ENCODE assay signal across 8 cellular contexts in the genomic region with DNA sequence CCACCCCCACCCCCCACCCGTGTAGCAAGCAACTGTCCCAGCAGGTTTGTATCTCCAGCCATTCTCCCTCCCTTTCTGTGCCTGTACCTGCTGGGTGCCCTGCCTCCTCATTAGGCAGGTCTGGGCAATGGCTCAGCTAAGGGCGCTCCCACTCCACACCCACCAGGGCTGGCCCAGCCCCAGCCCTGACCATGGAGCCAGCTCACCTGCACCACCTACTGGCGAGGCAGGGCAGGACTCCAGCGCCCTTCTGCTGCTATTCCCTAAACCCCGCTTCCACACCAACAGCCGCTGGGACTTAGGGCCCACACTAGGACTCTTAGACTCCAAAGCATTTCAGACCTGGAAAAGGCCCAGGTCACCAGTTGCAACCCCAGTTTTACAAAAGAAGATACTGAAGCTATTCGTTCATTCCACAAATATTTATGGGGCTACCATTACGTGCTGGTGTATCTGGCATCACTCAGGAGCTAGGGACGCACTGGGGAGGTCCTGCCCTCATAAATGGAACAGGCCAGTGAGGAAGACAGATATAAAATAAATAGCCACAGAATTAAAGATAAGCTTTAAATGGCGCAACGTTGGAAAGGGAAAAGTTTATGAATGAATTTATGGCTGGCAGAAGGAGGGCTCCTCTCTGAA. TPM values are rescaled to one million over a fixed set of nuclear protein-coding genes. Genes with fewer than 3 reads are reported as not detected.
DNase-seq lines count a peak whose midpoint lies in the region; ATAC-seq, FAIRE-seq and TF ChIP-seq lines count a peak whose summit lies in the region.

No MANE protein-coding gene starts in this region.

- DNase-seq in left ventricle myocardium inferior = no peak
- no peak for DNase-seq in left cardiac atrium
- peak; percentile 40 for DNase-seq in PC-3
- no peak for DNase-seq in fibroblast of mammary gland (ENCODE audit: low read depth)
- DNase-seq in urothelium cell line (ENCODE audit: low spot score) = peak; percentile 58
- DNase-seq in smooth muscle cell (lab: John Stamatoyannopoulos, UW; ENCODE audit: unreplicated experiment) = no peak
- no peak for DNase-seq in NCI-H1092 (lab: John Stamatoyannopoulos, UW)

- intact Hi-C loops in left ventricle myocardium inferior (cut with micrococcal nuclease) (no loop called here), left cardiac atrium (cut with DNase I) (no loop called here), PC-3 (cut with micrococcal nuclease) (no loop called here)

- no peak overlapping the region for H2AFZ ChIP-seq in PC-3 (ENCODE audit: low read length)
- no peak overlapping the region for H2AFZ ChIP-seq in smooth muscle cell (ENCODE audit: low read depth)

- TF ChIP-seq CTCF in left ventricle myocardium inferior (IDR thresholded peaks at IDR 0.05; ENCODE audit: borderline replicate concordance) (peak; percentile 12), PC-3 (conservative IDR thresholded peaks at IDR 0.05; ENCODE audit: low read depth, low read length) (peak; percentile 75), fibroblast of mammary gland (conservative IDR thresholded peaks at IDR 0.05; ENCODE audit: control insufficient read depth, insufficient read depth, low read depth, low read length) (peak; percentile 46), smooth muscle cell (IDR thresholded peaks at IDR 0.05; ENCODE audit: borderline replicate concordance, insufficient read depth, poor library complexity, severe bottlenecking) (no peak)

- 58% methylated on average over 10 of the region's 11 CpGs for WGBS in smooth muscle cell (ENCODE audit: low lambda C conversion rate)

- ATAC-seq in left cardiac atrium (no peak), PC-3 (peak; percentile 53), GM19397 (IDR thresholded peaks at IDR 0.05; ENCODE audit: unreplicated experiment) (no peak)

- POLR2A ChIA-PET in PC-3 (lab: Charles Lee; ENCODE audit: unreplicated experiment) = interaction anchor here (0.6 kb wide), 1 partner anchor 803 kb away, joined by 15 read pairs; no protein-coding TSS in a partner anchor

- no peaks in the 10 kb centered on the region for H3K36me3 ChIP-seq in left ventricle myocardium inferior
- no peaks in the 10 kb centered on the region for H3K36me3 ChIP-seq in PC-3 (ENCODE audit: low read depth, low read length)
- no peaks in the 10 kb centered on the region for H3K36me3 ChIP-seq in smooth muscle cell (ENCODE audit: low read depth)

- no peaks in the 10 kb centered on the region for H3K9me3 ChIP-seq in left ventricle myocardium inferior (replicated peaks)
- H3K9me3 ChIP-seq in PC-3 (ENCODE audit: low read length) = no peaks in the 10 kb centered on the region
- H3K9me3 ChIP-seq in smooth muscle cell (replicated peaks; ENCODE audit: low read depth) = peaks cover 7% of the 10 kb centered on the region

- H3K27me3 ChIP-seq in left ventricle myocardium inferior (ENCODE audit: low read depth) (peaks cover 92% of the 10 kb centered on the region), PC-3 (ENCODE audit: low read length) (peaks cover 55% of the 10 kb centered on the region), smooth muscle cell (ENCODE audit: low read depth) (no peaks in the 10 kb centered on the region)

- no peak for FAIRE-seq in urothelium cell line (lab: Jason Lieb, UNC)

- no peaks in the 10 kb centered on the region for H3K79me2 ChIP-seq in PC-3 (ENCODE audit: low read length)
- H3K79me2 ChIP-seq in smooth muscle cell (ENCODE audit: low read depth) = no peaks in the 10 kb centered on the region

- no peak overlapping the region for H3K27ac ChIP-seq in left ventricle myocardium inferior (replicated peaks)
- H3K27ac ChIP-seq in PC-3 (ENCODE audit: low read length) = no peak overlapping the region
- H3K27ac ChIP-seq in smooth muscle cell (ENCODE audit: low read depth) = no peak overlapping the region

- CTCF ChIA-PET in PC-3 (lab: Charles Lee) = no interaction called here

- H4K20me1 ChIP-seq in PC-3 (ENCODE audit: low read length) = no peaks in the 10 kb centered on the region
- H4K20me1 ChIP-seq in smooth muscle cell (ENCODE audit: low read depth) = no peaks in the 10 kb centered on the region

- no peaks in the 10 kb centered on the region for H3K9me2 ChIP-seq in PC-3 (replicated peaks; ENCODE audit: low read length)

- no peak overlapping the region for H3K9ac ChIP-seq in PC-3 (ENCODE audit: low read length)
- no peak overlapping the region for H3K9ac ChIP-seq in smooth muscle cell (ENCODE audit: low read depth)

- H3K4me1 ChIP-seq in left ventricle myocardium inferior (no peaks in the 10 kb centered on the region), PC-3 (ENCODE audit: insufficient read depth, low read length) (no peaks in the 10 kb centered on the region), smooth muscle cell (ENCODE audit: low read depth) (no peaks in the 10 kb centered on the region)

- H3F3A ChIP-seq in PC-3 (ENCODE audit: low read length, unreplicated experiment) = no peaks in the 10 kb centered on the region
- H3F3A ChIP-seq in smooth muscle cell (ENCODE audit: low read depth) = no peaks in the 10 kb centered on the region

- H3K4me3 ChIP-seq in left ventricle myocardium inferior = no peak overlapping the region
- H3K4me3 ChIP-seq in PC-3 (ENCODE audit: low read length) = no peak overlapping the region
- no peak overlapping the region for H3K4me3 ChIP-seq in fibroblast of mammary gland (ENCODE audit: control insufficient read depth, low read depth, low read length)
- H3K4me3 ChIP-seq in smooth muscle cell = no peak overlapping the region

- no peak overlapping the region for H3K4me2 ChIP-seq in PC-3 (ENCODE audit: low read length)
- H3K4me2 ChIP-seq in smooth muscle cell = no peak overlapping the region

- no TSS peak for BruUV-seq in PC-3 (replicated peaks; lab: Mats Ljungman, UMichigan)

RNA-seq across cellular contexts. Expression of gene PGLYRP3, which starts 24.0 kb away (rescaled TPM):
- total RNA-seq in left ventricle myocardium inferior (not detected), left cardiac atrium (not detected), PC-3 (2014; rRNA removed) (not detected in 2 replicates), smooth muscle cell (not detected in 2 replicates)
- polyA plus RNA-seq in smooth muscle cell = 0.31 TPM in 1 of 2 replicates, not detected in the other

RNA-seq across cellular contexts. Expression of gene LORICRIN, which starts 29.3 kb away (rescaled TPM):
- not detected for total RNA-seq in left ventricle myocardium inferior
- total RNA-seq in left cardiac atrium = not detected
- total RNA-seq in PC-3 (2014; rRNA removed) = not detected in 2 replicates
- not detected in 2 replicates for total RNA-seq in smooth muscle cell
- not detected in 2 replicates for polyA plus RNA-seq in smooth muscle cell

RNA-seq across cellular contexts. Expression of gene PGLYRP4, which starts 59.9 kb away (rescaled TPM):
- total RNA-seq in left ventricle myocardium inferior = not detected
- total RNA-seq in left cardiac atrium = not detected
- not detected in 2 replicates for total RNA-seq in PC-3 (2014; rRNA removed)
- total RNA-seq in smooth muscle cell = 0.54 and 1.1 TPM in 2 replicates
- polyA plus RNA-seq in smooth muscle cell = 0.43 and 0.64 TPM in 2 replicates

Comparison
In these comparisons a context has a peak if more than half of its experiments do, and no peak if none do; other contexts are left out.
1. DNase-seq: peak in PC-3 (single experiment) and urothelium cell line (single experiment); none in left ventricle myocardium inferior (single experiment), left cardiac atrium (single experiment), fibroblast of mammary gland (single experiment), smooth muscle cell (single experiment) and NCI-H1092 (single experiment).